ENCODE assay signal across 14 cellular contexts in the genomic region with DNA sequence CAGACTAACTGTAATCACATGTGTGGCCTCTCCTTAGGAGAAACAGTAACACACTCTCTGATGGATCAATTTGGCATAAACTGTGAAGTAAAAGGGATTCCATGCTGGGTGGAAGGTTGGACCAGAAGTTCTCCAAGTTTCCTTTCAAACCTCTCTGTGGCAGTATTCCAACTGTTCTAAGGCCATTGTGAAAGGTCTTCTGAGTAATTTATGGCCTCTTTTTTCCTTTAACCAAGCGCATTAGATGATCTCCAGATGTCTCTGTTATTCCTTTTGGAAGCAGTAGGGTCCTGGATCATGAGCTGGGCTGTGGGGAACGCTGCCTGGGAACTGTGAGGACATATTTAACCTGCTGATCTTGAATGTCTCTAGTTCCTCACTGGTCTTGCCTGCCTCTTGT.
DNase-seq lines count a peak whose midpoint lies in the region; ATAC-seq, FAIRE-seq and TF ChIP-seq lines count a peak whose summit lies in the region.
"Had no signal": no experiment of that assay in that cellular context is flagged by ENCODE, and none has a peak within 500 bp of the region (broad histone marks: within the 10 kb centered on the region; RNA-seq: fewer than 3 reads in every experiment).

No MANE protein-coding gene starts in this region.

- H3K27me3 ChIP-seq in K562 (ENCODE audit: control insufficient read depth in 2 of 2, insufficient read depth in 2 of 2, low read length in 2 of 2) (no peaks in the 10 kb centered on the region), right atrium auricular region (no peaks in the 10 kb centered on the region), gastrocnemius medialis (no peaks in the 10 kb centered on the region)

- POLR2A ChIA-PET in K562 (lab: Yijun Ruan, JAX): no interaction called here

- TF ChIP-seq EP300 in K562 (IDR thresholded peaks at IDR 0.05; ENCODE audit: low read length): no peak

- in situ Hi-C loops in K562 (cut with MboI) (loop anchor here (10.0 kb wide), 1 partner anchor 141 kb away; no protein-coding TSS in a partner anchor), gastrocnemius medialis (cut with MboI; ENCODE audit: low sequenced_read_pairs in 4 of 4) (no loop called here)

- H3K36me3 ChIP-seq in K562 (ENCODE audit: control insufficient read depth, insufficient read depth, low read length): no peaks in the 10 kb centered on the region
- no peaks in the 10 kb centered on the region for H3K36me3 ChIP-seq in right atrium auricular region
- no peaks in the 10 kb centered on the region for H3K36me3 ChIP-seq in gastrocnemius medialis

- 32% methylated on average over 2 of the region's 2 CpGs for WGBS in K562 (ENCODE audit: insufficient coverage, low coverage, missing lambda C conversion rate)

- H3K9me1 ChIP-seq in K562 (ENCODE audit: control insufficient read depth, insufficient read depth, low read length): no peaks in the 10 kb centered on the region

- BruUV-seq in K562 (replicated peaks; lab: Mats Ljungman, UMichigan): no TSS peak

- H3K4me3 ChIP-seq in K562: no peak overlapping the region
- H3K4me3 ChIP-seq in right atrium auricular region: no peak overlapping the region
- no peak overlapping the region for H3K4me3 ChIP-seq in gastrocnemius medialis

- intact Hi-C loops in K562 (cut with micrococcal nuclease) (no loop called here), gastrocnemius medialis (cut with DNase I; ENCODE audit: low total_unique reads) (loop anchor here (5.0 kb wide), 1 partner anchor 102 kb away; no protein-coding TSS in a partner anchor)

- TF ChIP-seq POLR2A in K562 (conservative IDR thresholded peaks at IDR 0.05): no peak
- TF ChIP-seq POLR2A in gastrocnemius medialis (IDR thresholded peaks at IDR 0.05): no peak

- no peaks in the 10 kb centered on the region for H3K79me2 ChIP-seq in K562 (ENCODE audit: control insufficient read depth, insufficient read depth, low read length)

- no peaks in the 10 kb centered on the region for H4K20me1 ChIP-seq in K562 (replicated peaks; ENCODE audit: control insufficient read depth, insufficient read depth, low read length)

- no peak for FAIRE-seq in K562 (lab: Jason Lieb, UNC)

- H3K27ac ChIP-seq in K562 (ENCODE audit: extremely low read depth, low read depth, low read length) (no peak overlapping the region), right atrium auricular region (peak overlapping the region; percentile 51 to 70), gastrocnemius medialis (peak overlapping the region; percentile 43 to 72 (median 62))

- peaks cover 0 to 6% of the 10 kb centered on the region in 2 experiments; a peak in 2 of 5 replicates for H3K4me1 ChIP-seq in K562 (replicated peaks in 1 of 2; ENCODE audit: control insufficient read depth in 2 of 2, insufficient read depth in 2 of 2, low read length in 2 of 2)
- peaks cover 0 to 29% of the 10 kb centered on the region in 2 donors for H3K4me1 ChIP-seq in right atrium auricular region
- H3K4me1 ChIP-seq in gastrocnemius medialis: peaks cover 0 to 10% of the 10 kb centered on the region in 2 donors

- no peak for TF ChIP-seq CTCF in K562 (IDR thresholded peaks at IDR 0.05 in 2 of 3, conservative IDR thresholded peaks at IDR 0.05 in 1 of 3; ENCODE audit: insufficient read depth in 2 of 3, low read depth in 1 of 3, low read length in 3 of 3)
- TF ChIP-seq CTCF in right atrium auricular region (IDR thresholded peaks at IDR 0.05): no peak
- TF ChIP-seq CTCF in gastrocnemius medialis (IDR thresholded peaks at IDR 0.05 in 4 of 5, conservative IDR thresholded peaks at IDR 0.05 in 1 of 5): no peak

- H3K9ac ChIP-seq in K562 (ENCODE audit: insufficient read depth in 1 of 2, low read depth in 2 of 2, low read length in 2 of 2): no peak overlapping the region

- DNase-seq in EH (ENCODE audit: low read depth) (peak; percentile 71), K562 (ENCODE audit: extremely low read depth in 1 of 4, low spot score in 3 of 4) (no peak), right atrium auricular region (ENCODE audit: low spot score) (peak; percentile 69), gastrocnemius medialis (peak; percentile 30 to 69), NCI-H748 (lab: John Stamatoyannopoulos, UW; ENCODE audit: unreplicated experiment) (no peak), ecto neural progenitor cell (ENCODE audit: low spot score) (no peak), C1 segment of cervical spinal cord (lab: John Stamatoyannopoulos, UW) (no peak), NOMO-1 treated with DMSO at 0.1 percent for 48 hours (lab: John Stamatoyannopoulos, UW; ENCODE audit: unreplicated experiment) (no peak)
- DNase-seq: amygdala; HFFc6; naive B cell; NCI-H1092 treated with DMSO at 0.1 percent for 48 hours; NCI-H446 treated with DMSO at 0.1 percent for 48 hours; stimulated activated CD4-positive, alpha-beta T cell treated with anti-CD3 and anti-CD28 coated beads, Interleukin-12 subunit alpha, Interleukin-12 subunit beta, amount 100 ng/mL, for 4 hours had no signal

- H3K9me3 ChIP-seq in K562 (replicated peaks; ENCODE audit: control insufficient read depth, insufficient read depth, low read depth, low read length) (no peaks in the 10 kb centered on the region), right atrium auricular region (no peaks in the 10 kb centered on the region), gastrocnemius medialis (no peaks in the 10 kb centered on the region)

- ATAC-seq in K562 (no peak), gastrocnemius medialis (peak; percentile 52 to 72)

- H2AFZ ChIP-seq in K562 (ENCODE audit: low read depth, low read length): no peak overlapping the region

- TF ChIP-seq RAD21 in K562 (CRISPR knock-in tag; conservative IDR thresholded peaks at IDR 0.05 in 1 of 2, IDR thresholded peaks at IDR 0.05 in 1 of 2): no peak

- CTCF ChIA-PET in K562 (lab: Yijun Ruan, JAX; ENCODE audit: low intra/inter-chr PET ratio): no interaction called here

- H3K4me2 ChIP-seq in K562 (ENCODE audit: insufficient read depth, low read length): no peak overlapping the region

TF ChIP-seq in K562, 482 proteins besides CTCF, POLR2A, EP300 and RAD21:
- TF ChIP-seq MEIS2 (IDR thresholded peaks at IDR 0.05; ENCODE audit: partially characterized antibody): peak; percentile 31
- TF ChIP-seq ZNF347 (CRISPR knock-in tag; IDR thresholded peaks at IDR 0.05; ENCODE audit: low read depth): no peak
- no peak for TF ChIP-seq PBX2 (CRISPR knock-in tag; IDR thresholded peaks at IDR 0.05; ENCODE audit: low read depth)
- peak; percentile 52 for TF ChIP-seq PBX2 (tag; conservative IDR thresholded peaks at IDR 0.05; ENCODE audit: low read depth)

Comparison
In these comparisons a context has a peak if more than half of its experiments do, and no peak if none do; other contexts are left out.
1. DNase-seq: peak in EH (single experiment), right atrium auricular region (single experiment) and gastrocnemius medialis (2 of 2); none in K562 (0 of 4), NCI-H748 (single experiment), ecto neural progenitor cell (single experiment), C1 segment of cervical spinal cord (0 of 14) and NOMO-1 treated with DMSO at 0.1 percent for 48 hours (single experiment).